In the genomic region with DNA sequence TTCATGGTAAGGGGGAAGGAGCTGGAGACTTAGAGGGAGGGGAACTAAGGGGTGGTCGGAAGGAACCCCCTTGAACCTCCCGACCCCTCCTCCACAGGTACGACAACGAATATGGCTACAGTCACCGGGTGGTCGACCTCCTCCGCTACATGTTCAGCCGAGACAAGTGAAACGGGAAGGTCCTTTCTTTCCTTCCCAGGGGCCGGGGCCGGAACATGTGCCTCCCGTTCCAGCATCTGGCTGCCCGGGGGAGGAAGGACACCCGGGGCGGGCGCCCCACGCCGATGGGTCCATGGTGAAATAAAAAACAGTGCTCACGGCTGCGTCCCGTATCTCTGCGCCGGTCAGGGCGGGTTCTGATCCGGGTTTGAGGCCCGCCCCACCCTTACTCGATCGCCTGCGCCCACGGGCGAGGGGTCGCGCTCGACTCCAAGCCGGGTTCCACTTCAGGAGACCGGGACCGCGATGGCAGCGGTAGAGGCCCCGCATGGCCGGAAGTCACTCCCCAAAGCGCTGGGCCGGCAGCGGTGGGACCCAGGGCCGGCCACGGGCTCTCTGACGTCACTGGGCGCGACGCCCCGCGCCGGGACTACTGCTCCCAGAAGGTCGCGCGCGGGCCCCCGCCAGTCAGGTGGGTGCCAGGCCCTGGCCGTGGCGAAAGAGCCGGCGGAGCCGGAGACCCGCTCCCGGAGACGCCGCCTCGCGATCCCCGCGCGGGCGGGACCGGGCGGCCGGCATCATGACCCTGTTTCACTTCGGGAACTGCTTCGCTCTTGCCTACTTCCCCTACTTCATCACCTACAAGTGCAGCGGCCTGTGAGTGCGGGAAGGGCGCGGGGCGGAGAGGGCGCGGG, we compare ENCODE assay signal across 1 cellular context.
A peak's percentile ranks its signal among the peaks of the same experiment; 100 is the strongest.
TF ChIP-seq lines count a peak whose summit lies in the region.

A gene with protein sequence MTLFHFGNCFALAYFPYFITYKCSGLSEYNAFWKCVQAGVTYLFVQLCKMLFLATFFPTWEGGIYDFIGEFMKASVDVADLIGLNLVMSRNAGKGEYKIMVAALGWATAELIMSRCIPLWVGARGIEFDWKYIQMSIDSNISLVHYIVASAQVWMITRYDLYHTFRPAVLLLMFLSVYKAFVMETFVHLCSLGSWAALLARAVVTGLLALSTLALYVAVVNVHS (plus strand): TSS at position 626 of the 854 bp plus-strand sequence. CDS start 114 bp downstream, at position 740.

TF ChIP-seq in HEK293, 187 proteins besides CTCF, POLR2A, EP300 and RAD21 (continued from another document):
- TF ChIP-seq, protein P1, sequence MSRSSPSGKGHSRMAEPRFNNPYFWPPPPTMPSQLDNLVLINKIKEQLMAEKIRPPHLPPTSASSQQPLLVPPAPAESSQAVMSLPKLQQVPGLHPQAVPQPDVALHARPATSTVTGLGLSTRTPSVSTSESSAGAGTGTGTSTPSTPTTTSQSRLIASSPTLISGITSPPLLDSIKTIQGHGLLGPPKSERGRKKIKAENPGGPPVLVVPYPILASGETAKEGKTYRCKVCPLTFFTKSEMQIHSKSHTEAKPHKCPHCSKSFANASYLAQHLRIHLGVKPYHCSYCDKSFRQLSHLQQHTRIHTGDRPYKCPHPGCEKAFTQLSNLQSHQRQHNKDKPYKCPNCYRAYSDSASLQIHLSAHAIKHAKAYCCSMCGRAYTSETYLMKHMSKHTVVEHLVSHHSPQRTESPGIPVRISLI (tag by site-specific recombination; IDR thresholded peaks at IDR 0.05) = no peak
- TF ChIP-seq, protein P2, sequence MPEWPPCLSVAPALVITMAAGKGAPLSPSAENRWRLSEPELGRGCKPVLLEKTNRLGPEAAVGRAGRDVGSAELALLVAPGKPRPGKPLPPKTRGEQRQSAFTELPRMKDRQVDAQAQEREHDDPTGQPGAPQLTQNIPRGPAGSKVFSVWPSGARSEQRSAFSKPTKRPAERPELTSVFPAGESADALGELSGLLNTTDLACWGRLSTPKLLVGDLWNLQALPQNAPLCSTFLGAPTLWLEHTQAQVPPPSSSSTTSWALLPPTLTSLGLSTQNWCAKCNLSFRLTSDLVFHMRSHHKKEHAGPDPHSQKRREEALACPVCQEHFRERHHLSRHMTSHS (tag by site-specific recombination; IDR thresholded peaks at IDR 0.05) = 0 out of 2 replicates have a peak, but pooled peaks have one; percentile 4
- no peak for TF ChIP-seq ZNF140 (tag by site-specific recombination; IDR thresholded peaks at IDR 0.05)
- TF ChIP-seq ZNF394 (tag by site-specific recombination; IDR thresholded peaks at IDR 0.05; ENCODE audit: borderline replicate concordance) = peak; percentile 56; the same call in 1 of the 2 replicates
- TF ChIP-seq SP7 (tag by site-specific recombination; IDR thresholded peaks at IDR 0.05) = peak; percentile 83
- TF ChIP-seq PRDM1 (tag by site-specific recombination; IDR thresholded peaks at IDR 0.05) = no peak
- peak; percentile 89 for TF ChIP-seq SP2 (tag by site-specific recombination; IDR thresholded peaks at IDR 0.05)
- no peak for TF ChIP-seq ZNF248 (tag by site-specific recombination; IDR thresholded peaks at IDR 0.05)
- no peak for TF ChIP-seq ZNF202 (tag by site-specific recombination; IDR thresholded peaks at IDR 0.05; ENCODE audit: borderline replicate concordance)
- 0 out of 2 replicates have a peak, but pooled peaks have one; percentile 15 for TF ChIP-seq ZNF585B (tag by site-specific recombination; IDR thresholded peaks at IDR 0.05)
- TF ChIP-seq GFI1B (tag by site-specific recombination; IDR thresholded peaks at IDR 0.05) = peak; percentile 34; the same call in 1 of the 2 replicates
- TF ChIP-seq KLF8 (tag by site-specific recombination; IDR thresholded peaks at IDR 0.05) = peak; percentile 95
- TF ChIP-seq YY2 (tag by site-specific recombination; IDR thresholded peaks at IDR 0.05) = peak; percentile 29
- TF ChIP-seq ZNF530 (tag by site-specific recombination; IDR thresholded peaks at IDR 0.05; ENCODE audit: low read depth) = 0 out of 2 replicates have a peak, but pooled peaks have one; percentile 50
- TF ChIP-seq KLF7 (tag by site-specific recombination; IDR thresholded peaks at IDR 0.05; ENCODE audit: borderline replicate concordance) = peak; percentile 52; the same call in 1 of the 2 replicates
- TF ChIP-seq WT1 (tag by site-specific recombination; IDR thresholded peaks at IDR 0.05) = peak; percentile 89
- TF ChIP-seq ZFP3 (tag by site-specific recombination; IDR thresholded peaks at IDR 0.05; ENCODE audit: low read depth) = 0 out of 2 replicates have a peak, but pooled peaks have one; percentile 32
- no peak for TF ChIP-seq ZNF544 (tag by site-specific recombination; IDR thresholded peaks at IDR 0.05)
- TF ChIP-seq TCF7L2 (IDR thresholded peaks at IDR 0.05; ENCODE audit: borderline replicate concordance, low read depth, low read length) = no peak
- TF ChIP-seq, protein P3, sequence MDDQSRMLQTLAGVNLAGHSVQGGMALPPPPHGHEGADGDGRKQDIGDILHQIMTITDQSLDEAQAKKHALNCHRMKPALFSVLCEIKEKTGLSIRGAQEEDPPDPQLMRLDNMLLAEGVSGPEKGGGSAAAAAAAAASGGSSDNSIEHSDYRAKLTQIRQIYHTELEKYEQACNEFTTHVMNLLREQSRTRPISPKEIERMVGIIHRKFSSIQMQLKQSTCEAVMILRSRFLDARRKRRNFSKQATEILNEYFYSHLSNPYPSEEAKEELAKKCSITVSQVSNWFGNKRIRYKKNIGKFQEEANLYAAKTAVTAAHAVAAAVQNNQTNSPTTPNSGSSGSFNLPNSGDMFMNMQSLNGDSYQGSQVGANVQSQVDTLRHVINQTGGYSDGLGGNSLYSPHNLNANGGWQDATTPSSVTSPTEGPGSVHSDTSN (CRISPR knock-in tag; IDR thresholded peaks at IDR 0.05) = peak; percentile 77; the same call in 1 of the 2 replicates
- TF ChIP-seq ZNF184 (tag by site-specific recombination; IDR thresholded peaks at IDR 0.05) = no peak; the same call in 1 of the 2 replicates
- TF ChIP-seq, protein P4, sequence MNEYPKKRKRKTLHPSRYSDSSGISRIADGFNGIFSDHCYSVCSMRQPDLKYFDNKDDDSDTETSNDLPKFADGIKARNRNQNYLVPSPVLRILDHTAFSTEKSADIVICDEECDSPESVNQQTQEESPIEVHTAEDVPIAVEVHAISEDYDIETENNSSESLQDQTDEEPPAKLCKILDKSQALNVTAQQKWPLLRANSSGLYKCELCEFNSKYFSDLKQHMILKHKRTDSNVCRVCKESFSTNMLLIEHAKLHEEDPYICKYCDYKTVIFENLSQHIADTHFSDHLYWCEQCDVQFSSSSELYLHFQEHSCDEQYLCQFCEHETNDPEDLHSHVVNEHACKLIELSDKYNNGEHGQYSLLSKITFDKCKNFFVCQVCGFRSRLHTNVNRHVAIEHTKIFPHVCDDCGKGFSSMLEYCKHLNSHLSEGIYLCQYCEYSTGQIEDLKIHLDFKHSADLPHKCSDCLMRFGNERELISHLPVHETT (tag by site-specific recombination; IDR thresholded peaks at IDR 0.05) = 0 out of 2 replicates have a peak, but pooled peaks have one; percentile 20
- no peak for TF ChIP-seq ZNF549 (tag by site-specific recombination; IDR thresholded peaks at IDR 0.05)
- no peak for TF ChIP-seq ZNF211 (tag by site-specific recombination; IDR thresholded peaks at IDR 0.05; ENCODE audit: low read depth)
- peak; percentile 100 for TF ChIP-seq ZFP69B (tag by site-specific recombination; IDR thresholded peaks at IDR 0.05)
- no peak for TF ChIP-seq ZNF302 (tag by site-specific recombination; IDR thresholded peaks at IDR 0.05; ENCODE audit: low read depth)
- 0 out of 2 replicates have a peak, but pooled peaks have one; percentile 35 for TF ChIP-seq ZNF596 (tag by site-specific recombination; IDR thresholded peaks at IDR 0.05)
- peak; percentile 94 for TF ChIP-seq ZFP37 (tag by site-specific recombination; IDR thresholded peaks at IDR 0.05)
- TF ChIP-seq ZSCAN30 (tag by site-specific recombination; IDR thresholded peaks at IDR 0.05) = peak; percentile 96
- no peak for TF ChIP-seq ZNF19 (tag by site-specific recombination; IDR thresholded peaks at IDR 0.05; ENCODE audit: low read depth)
- TF ChIP-seq ZBTB48 (tag by site-specific recombination; IDR thresholded peaks at IDR 0.05) = peak; percentile 35
- TF ChIP-seq, protein P5, sequence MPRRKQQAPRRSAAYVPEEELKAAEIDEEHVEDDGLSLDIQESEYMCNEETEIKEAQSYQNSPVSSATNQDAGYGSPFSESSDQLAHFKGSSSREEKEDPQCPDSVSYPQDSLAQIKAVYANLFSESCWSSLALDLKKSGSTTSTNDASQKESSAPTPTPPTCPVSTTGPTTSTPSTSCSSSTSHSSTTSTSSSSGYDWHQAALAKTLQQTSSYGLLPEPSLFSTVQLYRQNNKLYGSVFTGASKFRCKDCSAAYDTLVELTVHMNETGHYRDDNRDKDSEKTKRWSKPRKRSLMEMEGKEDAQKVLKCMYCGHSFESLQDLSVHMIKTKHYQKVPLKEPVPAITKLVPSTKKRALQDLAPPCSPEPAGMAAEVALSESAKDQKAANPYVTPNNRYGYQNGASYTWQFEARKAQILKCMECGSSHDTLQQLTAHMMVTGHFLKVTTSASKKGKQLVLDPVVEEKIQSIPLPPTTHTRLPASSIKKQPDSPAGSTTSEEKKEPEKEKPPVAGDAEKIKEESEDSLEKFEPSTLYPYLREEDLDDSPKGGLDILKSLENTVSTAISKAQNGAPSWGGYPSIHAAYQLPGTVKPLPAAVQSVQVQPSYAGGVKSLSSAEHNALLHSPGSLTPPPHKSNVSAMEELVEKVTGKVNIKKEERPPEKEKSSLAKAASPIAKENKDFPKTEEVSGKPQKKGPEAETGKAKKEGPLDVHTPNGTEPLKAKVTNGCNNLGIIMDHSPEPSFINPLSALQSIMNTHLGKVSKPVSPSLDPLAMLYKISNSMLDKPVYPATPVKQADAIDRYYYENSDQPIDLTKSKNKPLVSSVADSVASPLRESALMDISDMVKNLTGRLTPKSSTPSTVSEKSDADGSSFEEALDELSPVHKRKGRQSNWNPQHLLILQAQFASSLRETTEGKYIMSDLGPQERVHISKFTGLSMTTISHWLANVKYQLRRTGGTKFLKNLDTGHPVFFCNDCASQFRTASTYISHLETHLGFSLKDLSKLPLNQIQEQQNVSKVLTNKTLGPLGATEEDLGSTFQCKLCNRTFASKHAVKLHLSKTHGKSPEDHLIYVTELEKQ (tag by site-specific recombination; IDR thresholded peaks at IDR 0.05; ENCODE audit: borderline replicate concordance) = peak; percentile 51; the same call in 1 of the 2 replicates
- TF ChIP-seq ZNF157 (tag by site-specific recombination; IDR thresholded peaks at IDR 0.05) = 0 out of 2 replicates have a peak, but pooled peaks have one; percentile 29
- TF ChIP-seq ZNF677 (tag by site-specific recombination; IDR thresholded peaks at IDR 0.05) = peak; percentile 49; the same call in 1 of the 2 replicates
- TF ChIP-seq, protein P6, sequence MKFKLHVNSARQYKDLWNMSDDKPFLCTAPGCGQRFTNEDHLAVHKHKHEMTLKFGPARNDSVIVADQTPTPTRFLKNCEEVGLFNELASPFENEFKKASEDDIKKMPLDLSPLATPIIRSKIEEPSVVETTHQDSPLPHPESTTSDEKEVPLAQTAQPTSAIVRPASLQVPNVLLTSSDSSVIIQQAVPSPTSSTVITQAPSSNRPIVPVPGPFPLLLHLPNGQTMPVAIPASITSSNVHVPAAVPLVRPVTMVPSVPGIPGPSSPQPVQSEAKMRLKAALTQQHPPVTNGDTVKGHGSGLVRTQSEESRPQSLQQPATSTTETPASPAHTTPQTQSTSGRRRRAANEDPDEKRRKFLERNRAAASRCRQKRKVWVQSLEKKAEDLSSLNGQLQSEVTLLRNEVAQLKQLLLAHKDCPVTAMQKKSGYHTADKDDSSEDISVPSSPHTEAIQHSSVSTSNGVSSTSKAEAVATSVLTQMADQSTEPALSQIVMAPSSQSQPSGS (tag by site-specific recombination; IDR thresholded peaks at IDR 0.05; ENCODE audit: low read depth) = peak; percentile 95
- TF ChIP-seq FEZF1 (tag by site-specific recombination; IDR thresholded peaks at IDR 0.05) = no peak; the same call in 1 of the 2 replicates
